Comparison of ENCODE assay signal across 8 cellular contexts in genomic region chr5:102152906-102153787, GRCh38.
DNase-seq lines count a peak whose midpoint lies in the region; ATAC-seq and TF ChIP-seq lines count a peak whose summit lies in the region.

No MANE protein-coding gene starts in this region.

- no peaks in the 10 kb centered on the region for H3K36me3 ChIP-seq in brain microvascular endothelial cell (replicated peaks)
- H3K36me3 ChIP-seq in naive thymus-derived CD4-positive, alpha-beta T cell (ENCODE audit: control insufficient read depth in 2 of 3, insufficient read depth in 3 of 3, low read length in 3 of 3): no peaks in the 10 kb centered on the region

- no TSS peak for BruUV-seq in Calu3 (replicated peaks; lab: Mats Ljungman, UMichigan)

- peak; percentile 58 for TF ChIP-seq CTCF in Calu3 (IDR thresholded peaks at IDR 0.05; ENCODE audit: unreplicated experiment)
- peak; percentile 39 for TF ChIP-seq CTCF in brain microvascular endothelial cell (IDR thresholded peaks at IDR 0.05; ENCODE audit: low read depth, low read length, missing control alignments)

- H3K4me1 Mint-ChIP-seq in Calu3 (ENCODE audit: low read depth, unreplicated experiment): peaks cover 14% of the 10 kb centered on the region
- H3K4me1 Mint-ChIP-seq in naive thymus-derived CD4-positive, alpha-beta T cell: no peaks in the 10 kb centered on the region

- H3K27me3 Mint-ChIP-seq in Calu3 (ENCODE audit: unreplicated experiment): no peaks in the 10 kb centered on the region
- peaks cover 0 to 5% (median 0%) of the 10 kb centered on the region in 5 donors for H3K27me3 Mint-ChIP-seq in naive thymus-derived CD4-positive, alpha-beta T cell

- no peak overlapping the region for H3K27ac Mint-ChIP-seq in Calu3 (ENCODE audit: unreplicated experiment)
- H3K27ac Mint-ChIP-seq in naive thymus-derived CD4-positive, alpha-beta T cell: peak overlapping the region in 1 of 9 donors; percentile 37

- no peaks in the 10 kb centered on the region for H3K9me3 Mint-ChIP-seq in Calu3 (ENCODE audit: low read depth, unreplicated experiment)
- H3K9me3 Mint-ChIP-seq in naive thymus-derived CD4-positive, alpha-beta T cell: no peaks in the 10 kb centered on the region

- intact Hi-C loops in Calu3 (cut with micrococcal nuclease; ENCODE audit: unreplicated experiment): loop anchor here (1.0 to 10.0 kb wide), 4 partner anchors 62 to 758 kb away; no protein-coding TSS in a partner anchor
- intact Hi-C loops in naive thymus-derived CD4-positive, alpha-beta T cell (cut with micrococcal nuclease): loop anchor here (5.0 to 10.0 kb wide), 2 partner anchors 211 to 1528 kb away; no protein-coding TSS in a partner anchor

- H3K27me3 ChIP-seq in brain microvascular endothelial cell (replicated peaks): no peaks in the 10 kb centered on the region
- no peaks in the 10 kb centered on the region for H3K27me3 ChIP-seq in naive thymus-derived CD4-positive, alpha-beta T cell (ENCODE audit: control insufficient read depth in 2 of 2, insufficient read depth in 2 of 2, low read length in 2 of 2)

- POLR2A ChIA-PET in naive thymus-derived CD4-positive, alpha-beta T cell (lab: Charles Lee): no interaction called here

- H3K27ac ChIP-seq in brain microvascular endothelial cell: no peak overlapping the region
- no peak overlapping the region for H3K27ac ChIP-seq in naive thymus-derived CD4-positive, alpha-beta T cell (ENCODE audit: low read depth, low read length)

- peaks cover 10% of the 10 kb centered on the region for H3K36me3 Mint-ChIP-seq in Calu3 (ENCODE audit: insufficient read depth, unreplicated experiment)
- H3K36me3 Mint-ChIP-seq in naive thymus-derived CD4-positive, alpha-beta T cell: no peaks in the 10 kb centered on the region

- no peak overlapping the region for H3K4me3 ChIP-seq in brain microvascular endothelial cell (ENCODE audit: low read depth, low read length)
- no peak overlapping the region for H3K4me3 ChIP-seq in naive thymus-derived CD4-positive, alpha-beta T cell (ENCODE audit: low read length)

- CTCF ChIA-PET in Calu3 (lab: Charles Lee): no interaction called here
- CTCF ChIA-PET in naive thymus-derived CD4-positive, alpha-beta T cell (lab: Charles Lee): no interaction called here

- DNase-seq in Calu3 (peak; percentile 41), NCI-H510A treated with DMSO at 0.1 percent for 48 hours (lab: John Stamatoyannopoulos, UW) (peak; percentile 61), brain microvascular endothelial cell (peak; percentile 1)
- DNase-seq in naive thymus-derived CD4-positive, alpha-beta T cell: peak in 3 of 9 donors; percentile 1 to 25 (median 1)
- DNase-seq in activated CD4-positive, CD25-positive, alpha-beta regulatory T cell (lab: John Stamatoyannopoulos, UW): no peak

- H3K4me1 ChIP-seq in naive thymus-derived CD4-positive, alpha-beta T cell (ENCODE audit: control insufficient read depth in 2 of 2, insufficient read depth in 2 of 2, low read length in 2 of 2): no peaks in the 10 kb centered on the region

- no peak overlapping the region for H3K4me3 Mint-ChIP-seq in Calu3 (ENCODE audit: low read depth, unreplicated experiment)
- peak overlapping the region in 2 of 10 donors; percentile 19 to 46 for H3K4me3 Mint-ChIP-seq in naive thymus-derived CD4-positive, alpha-beta T cell

- ATAC-seq in GM18870 (IDR thresholded peaks at IDR 0.05; ENCODE audit: unreplicated experiment) (peak; percentile 80), HG03039 (IDR thresholded peaks at IDR 0.05; ENCODE audit: unreplicated experiment) (peak; percentile 85), HG03571 (IDR thresholded peaks at IDR 0.05; ENCODE audit: unreplicated experiment) (no peak)
- ATAC-seq in naive thymus-derived CD4-positive, alpha-beta T cell: peak; percentile 61

- H3K9me3 ChIP-seq in naive thymus-derived CD4-positive, alpha-beta T cell (ENCODE audit: control insufficient read depth in 2 of 3, low read length in 3 of 3): no peaks in the 10 kb centered on the region

- in situ Hi-C loops in brain microvascular endothelial cell (cut with HindIII; ENCODE audit: low pct_ligation_motif_present, low sequenced_read_pairs): no loop called here

Comparison
In these comparisons a context has a peak if more than half of its experiments do, and no peak if none do; other contexts are left out.
1. DNase-seq: peak in Calu3 (single experiment), NCI-H510A treated with DMSO at 0.1 percent for 48 hours (single experiment) and brain microvascular endothelial cell (single experiment); none in activated CD4-positive, CD25-positive, alpha-beta regulatory T cell (0 of 4).